ENCODE assay signal across 9 cellular contexts in genomic region chr5:141492168-141492885, GRCh38. TPM values are rescaled to one million over a fixed set of nuclear protein-coding genes. Genes with fewer than 3 reads are reported as not detected.
DNase-seq lines count a peak whose midpoint lies in the region; ATAC-seq, FAIRE-seq and TF ChIP-seq lines count a peak whose summit lies in the region.
"Had no signal": no experiment of that assay in that cellular context is flagged by ENCODE, and none has a peak within 500 bp of the region (broad histone marks: within the 10 kb centered on the region; RNA-seq: fewer than 3 reads in every experiment).

No MANE protein-coding gene starts in this region.

- peak; percentile 43 to 50 for ATAC-seq in activated T-cell treated with anti-CD3 and anti-CD28 coated beads, Interleukin-2, amount 50 U/mL, for 4 hours
- ATAC-seq in HG03571 (IDR thresholded peaks at IDR 0.05; ENCODE audit: unreplicated experiment) (peak; percentile 41), HG03280 (IDR thresholded peaks at IDR 0.05; ENCODE audit: unreplicated experiment) (no peak)

- H3K9ac ChIP-seq in endothelial cell of umbilical vein (replicated peaks; ENCODE audit: extremely low read depth, insufficient read depth, low read length) = no peak overlapping the region

- no peaks in the 10 kb centered on the region for H4K20me1 ChIP-seq in endothelial cell of umbilical vein (replicated peaks; ENCODE audit: control insufficient read depth, extremely low read depth, insufficient read depth, low read length)

- intact Hi-C loops in endothelial cell of umbilical vein (cut with micrococcal nuclease) (no loop called here), prostate gland (cut with DNase I) (no loop called here)

- no peak overlapping the region for H3K4me2 ChIP-seq in endothelial cell of umbilical vein (ENCODE audit: insufficient read depth, low read length)

- H2AFZ ChIP-seq in endothelial cell of umbilical vein (ENCODE audit: low read depth, low read length) = no peak overlapping the region

- POLR2A ChIA-PET in endothelial cell of umbilical vein (lab: Charles Lee) = no interaction called here

- DNase-seq in activated T-cell treated with anti-CD3 and anti-CD28 coated beads, Interleukin-2, amount 50 U/mL, for 4 hours = peak; percentile 21
- no peak for DNase-seq in activated T-cell treated with anti-CD3 and anti-CD28 coated beads for 4 hours
- no peak for DNase-seq in endothelial cell of umbilical vein (ENCODE audit: low read depth, low spot score)
- DNase-seq in suprapubic skin (ENCODE audit: low spot score in 2 of 2) = no peak
- DNase-seq in effector CD4-positive, alpha-beta T cell = no peak
- no peak for DNase-seq in prostate gland (ENCODE audit: low spot score)

- WGBS in suprapubic skin = 77% methylated on average over 60 of the region's 68 CpGs
- 77% methylated on average over 68 of the region's 68 CpGs for WGBS in prostate gland

- H3K9me3 ChIP-seq in endothelial cell of umbilical vein (replicated peaks; ENCODE audit: control insufficient read depth, insufficient read depth, low read length) (no peaks in the 10 kb centered on the region), suprapubic skin (no peaks in the 10 kb centered on the region), prostate gland (no peaks in the 10 kb centered on the region)

- BruUV-seq in endothelial cell of umbilical vein (replicated peaks; lab: Mats Ljungman, UMichigan) = no TSS peak

- no peaks in the 10 kb centered on the region for H3K36me3 Mint-ChIP-seq in activated T-cell treated with anti-CD3 and anti-CD28 coated beads, Interleukin-2, amount 50 U/mL, for 4 hours (ENCODE audit: insufficient read depth)

- no peak for TF ChIP-seq CTCF in endothelial cell of umbilical vein (IDR thresholded peaks at IDR 0.05; ENCODE audit: extremely low read depth in 1 of 2, insufficient read depth in 1 of 2, low read depth in 1 of 2, low read length in 2 of 2)
- no peak for TF ChIP-seq CTCF in suprapubic skin (IDR thresholded peaks at IDR 0.05)
- TF ChIP-seq CTCF in prostate gland (IDR thresholded peaks at IDR 0.05) = no peak

- H3K4me3 ChIP-seq in endothelial cell of umbilical vein (replicated peaks in 1 of 3; ENCODE audit: insufficient read depth in 1 of 3, low read depth in 1 of 3, low read length in 3 of 3) (no peak overlapping the region), suprapubic skin (peak overlapping the region; percentile 18), prostate gland (no peak overlapping the region)

- no peaks in the 10 kb centered on the region for H3K9me1 ChIP-seq in endothelial cell of umbilical vein (replicated peaks; ENCODE audit: control insufficient read depth, extremely low read depth, insufficient read depth, low read length)

- H3K4me1 ChIP-seq in endothelial cell of umbilical vein (ENCODE audit: control insufficient read depth, extremely low read depth, insufficient read depth, low read length) (no peaks in the 10 kb centered on the region), suprapubic skin (peaks cover 30% of the 10 kb centered on the region), prostate gland (replicated peaks) (no peaks in the 10 kb centered on the region)

- H3K4me3 Mint-ChIP-seq in activated T-cell treated with anti-CD3 and anti-CD28 coated beads, Interleukin-2, amount 50 U/mL, for 4 hours = peak overlapping the region; percentile 75

- CTCF ChIA-PET in endothelial cell of umbilical vein (lab: Charles Lee) = interaction anchor here (1.0 to 2.2 kb wide), 5 partner anchors 9 to 269 kb away, joined by 3 to 13 read pairs (median 3); partner anchors contain the start of genes PCDHB14 and PCDHGA12

- H3K27me3 Mint-ChIP-seq in activated T-cell treated with anti-CD3 and anti-CD28 coated beads, Interleukin-2, amount 50 U/mL, for 4 hours (ENCODE audit: low read depth) = peaks cover 83% of the 10 kb centered on the region

- no peak overlapping the region for H3K27ac ChIP-seq in endothelial cell of umbilical vein (ENCODE audit: insufficient read depth, low read depth, low read length)
- H3K27ac ChIP-seq in suprapubic skin = no peak overlapping the region
- no peak overlapping the region for H3K27ac ChIP-seq in prostate gland

- H3K4me1 Mint-ChIP-seq in activated T-cell treated with anti-CD3 and anti-CD28 coated beads, Interleukin-2, amount 50 U/mL, for 4 hours (ENCODE audit: low read depth) = peaks cover 11% of the 10 kb centered on the region

- dilution Hi-C loops in endothelial cell of umbilical vein (cut with MboI; ENCODE audit: extremely low pct_ligation_motif_present, low sequenced_read_pairs) = no loop called here

- H3K36me3 ChIP-seq in endothelial cell of umbilical vein (ENCODE audit: control insufficient read depth in 2 of 2, extremely low read depth in 1 of 2, insufficient read depth in 2 of 2, low read length in 2 of 2) (no peaks in the 10 kb centered on the region), suprapubic skin (peaks cover 34% of the 10 kb centered on the region), prostate gland (no peaks in the 10 kb centered on the region)

- TF ChIP-seq POLR2A in endothelial cell of umbilical vein (IDR thresholded peaks at IDR 0.05; ENCODE audit: low read depth, low read length) (no peak), suprapubic skin (IDR thresholded peaks at IDR 0.05) (no peak), prostate gland (IDR thresholded peaks at IDR 0.05) (no peak)

- no peak for TF ChIP-seq EP300 in suprapubic skin (IDR thresholded peaks at IDR 0.05)

- peaks cover 10 to 25% of the 10 kb centered on the region in 2 experiments for H3K27me3 ChIP-seq in endothelial cell of umbilical vein (ENCODE audit: control insufficient read depth in 2 of 2, insufficient read depth in 2 of 2, low read length in 2 of 2)
- H3K27me3 ChIP-seq in suprapubic skin = peaks cover 4% of the 10 kb centered on the region
- H3K27me3 ChIP-seq in prostate gland (replicated peaks; ENCODE audit: insufficient read depth) = no peaks in the 10 kb centered on the region

- H3K9me3 Mint-ChIP-seq in activated T-cell treated with anti-CD3 and anti-CD28 coated beads, Interleukin-2, amount 50 U/mL, for 4 hours = no peaks in the 10 kb centered on the region

- no peak for FAIRE-seq in endothelial cell of umbilical vein (lab: Jason Lieb, UNC)

- H3K79me2 ChIP-seq in endothelial cell of umbilical vein (ENCODE audit: control insufficient read depth, insufficient read depth, low read length) = no peaks in the 10 kb centered on the region

TF ChIP-seq in endothelial cell of umbilical vein, 7 proteins besides CTCF, POLR2A, EP300 and RAD21:
- no peak for TF ChIP-seq MYC (IDR thresholded peaks at IDR 0.05; ENCODE audit: low read depth, low read length)
- peak; percentile 47 for TF ChIP-seq EZH2 (IDR thresholded peaks at IDR 0.05; ENCODE audit: borderline replicate concordance, low read depth, low read length, severe bottlenecking)
TF ChIP-seq in endothelial cell of umbilical vein: peak in this region for 1.

RNA-seq across cellular contexts. Expression of gene PCDHGC5, which starts 3.4 kb away (rescaled TPM):
- not detected for total RNA-seq in activated T-cell treated with anti-CD3 and anti-CD28 coated beads, Interleukin-2, amount 50 U/mL, for 4 hours
- total RNA-seq in endothelial cell of umbilical vein (0.60 and 1.2 TPM in 2 replicates), suprapubic skin (10 to 100 TPM in 1 of 4 donors, 1 to 10 TPM in 3; 1.6 to 10.5 (median 3.2) TPM), prostate gland (1 to 10 TPM in 1 of 2 donors, under 1 TPM in 1; 0.96 to 2.7 TPM)
- polyA plus RNA-seq in endothelial cell of umbilical vein = 0.21 and 0.48 TPM in 2 replicates
- polyA plus RNA-seq in endothelial cell of umbilical vein (2011; cell fraction: cytosol; rRNA removed) = 0.01 and 0.06 TPM in 2 replicates
- polyA plus RNA-seq in endothelial cell of umbilical vein (2011; cell fraction: nucleus; rRNA removed) = 2.4 and 3.9 TPM in 2 replicates
- polyA plus RNA-seq in endothelial cell of umbilical vein (2012) = 0.08 TPM in 1 of 2 replicates, not detected in the other
- 4.8 and 6.1 TPM in 2 replicates for polyA minus RNA-seq in endothelial cell of umbilical vein
- not detected for polyA minus RNA-seq in endothelial cell of umbilical vein (2011; cell fraction: cytosol; rRNA and poly(A)+ RNA removed)
- polyA minus RNA-seq in endothelial cell of umbilical vein (2011; cell fraction: nucleus; rRNA and poly(A)+ RNA removed) = 7.8 and 9.1 TPM in 2 replicates
- total RNA-seq: T-helper 2 cell treated with Interferon-gamma antibody and Interleukin-4, amounts not matched to agents 100 ng/mL and 5 ng/mL, for 36 hours had no signal

RNA-seq across cellular contexts. Expression of gene PCDHGC4, which starts 7.5 kb away (rescaled TPM):
- total RNA-seq in activated T-cell treated with anti-CD3 and anti-CD28 coated beads, Interleukin-2, amount 50 U/mL, for 4 hours = not detected
- total RNA-seq in endothelial cell of umbilical vein (0.90 and 2.1 TPM in 2 replicates), suprapubic skin (10 to 100 TPM in 3 of 4 donors, 1 to 10 TPM in 1; 2.7 to 30.6 (median 15.0) TPM), prostate gland (1 to 10 TPM; 3.8 to 4.1 TPM)
- polyA plus RNA-seq in endothelial cell of umbilical vein = 0.25 and 0.32 TPM in 2 replicates
- polyA plus RNA-seq in endothelial cell of umbilical vein (2011; cell fraction: cytosol; rRNA removed) = 0.06 and 0.11 TPM in 2 replicates
- polyA plus RNA-seq in endothelial cell of umbilical vein (2011; cell fraction: nucleus; rRNA removed) = 1.8 and 2.4 TPM in 2 replicates
- 0.05 TPM in 1 of 2 replicates, not detected in the other for polyA plus RNA-seq in endothelial cell of umbilical vein (2012)
- 4.3 and 5.5 TPM in 2 replicates for polyA minus RNA-seq in endothelial cell of umbilical vein
- not detected for polyA minus RNA-seq in endothelial cell of umbilical vein (2011; cell fraction: cytosol; rRNA and poly(A)+ RNA removed)
- 9.6 and 9.7 TPM in 2 replicates for polyA minus RNA-seq in endothelial cell of umbilical vein (2011; cell fraction: nucleus; rRNA and poly(A)+ RNA removed)

RNA-seq across cellular contexts. Expression of gene PCDHGC3, which starts 16.6 kb away (rescaled TPM):
- under 1 TPM; 0.22 to 0.55 (median 0.48) TPM for total RNA-seq in activated T-cell treated with anti-CD3 and anti-CD28 coated beads, Interleukin-2, amount 50 U/mL, for 4 hours
- total RNA-seq in endothelial cell of umbilical vein (25.4 and 36.1 TPM in 2 replicates), suprapubic skin (10 to 100 TPM; 30.0 to 73.4 (median 60.4) TPM), prostate gland (10 to 100 TPM; 27.6 to 55.3 TPM)
- polyA plus RNA-seq in endothelial cell of umbilical vein = 9.2 and 14.9 TPM in 2 replicates
- polyA plus RNA-seq in endothelial cell of umbilical vein (2011; cell fraction: cytosol; rRNA removed) = 21.8 and 23.9 TPM in 2 replicates
- polyA plus RNA-seq in endothelial cell of umbilical vein (2011; cell fraction: nucleus; rRNA removed) = 4.5 and 4.7 TPM in 2 replicates
- 15.4 and 21.2 TPM in 2 replicates for polyA plus RNA-seq in endothelial cell of umbilical vein (2012)
- polyA minus RNA-seq in endothelial cell of umbilical vein = 8.1 and 12.1 TPM in 2 replicates
- polyA minus RNA-seq in endothelial cell of umbilical vein (2011; cell fraction: cytosol; rRNA and poly(A)+ RNA removed) = not detected
- polyA minus RNA-seq in endothelial cell of umbilical vein (2011; cell fraction: nucleus; rRNA and poly(A)+ RNA removed) = 12.4 and 15.4 TPM in 2 replicates

Comparison
In these comparisons a context has a peak if more than half of its experiments do, and no peak if none do; other contexts are left out.
1. RNA of gene PCDHGC3, which starts 16.6 kb away (total RNA-seq): 30.0 to 73.4 TPM in suprapubic skin, 27.6 to 55.3 TPM in prostate gland and 25.4 to 36.1 TPM in endothelial cell of umbilical vein; 0.22 to 0.55 TPM in activated T-cell treated with anti-CD3 and anti-CD28 coated beads, Interleukin-2, amount 50 U/mL, for 4 hours; every median in the first group is over 10 times any median in the second.